In genomic region chr3:167684389-167684993, GRCh38 we compare ENCODE assay signal across 9 cellular contexts. TPM values are rescaled to one million over a fixed set of nuclear protein-coding genes. Genes with fewer than 3 reads are reported as not detected.
DNase-seq lines count a peak whose midpoint lies in the region; ATAC-seq and TF ChIP-seq lines count a peak whose summit lies in the region.
"Had no signal": no experiment of that assay in that cellular context is flagged by ENCODE, and none has a peak within 500 bp of the region (broad histone marks: within the 10 kb centered on the region; RNA-seq: fewer than 3 reads in every experiment).

No MANE protein-coding gene starts in this region.

- peaks cover 7% of the 10 kb centered on the region for H3K4me1 Mint-ChIP-seq in activated CD4-positive, alpha-beta T cell treated with anti-CD3 and anti-CD28 coated beads, Interleukin-2, amount 10 ng/mL, durations not matched to agents 24 days and 14 days

- no peaks in the 10 kb centered on the region for H3K27me3 Mint-ChIP-seq in activated CD4-positive, alpha-beta T cell treated with anti-CD3 and anti-CD28 coated beads, Interleukin-2, amount 10 ng/mL, durations not matched to agents 24 days and 14 days
- H3K27me3 Mint-ChIP-seq: dendritic cell treated with granulocyte-macrophage colony-stimulating factor and Interleukin-4, amounts not matched to agents 40 ng/mL and 50 ng/mL, for 4 days had no signal

- TF ChIP-seq CTCF in fibroblast of pulmonary artery (IDR thresholded peaks at IDR 0.05; ENCODE audit: low read length, missing control alignments) (peak; percentile 62), osteoblast (IDR thresholded peaks at IDR 0.05; ENCODE audit: extremely low read depth, low read depth, low read length) (peak; percentile 68)

- H3K36me3 Mint-ChIP-seq in activated CD4-positive, alpha-beta T cell treated with anti-CD3 and anti-CD28 coated beads, Interleukin-2, amount 10 ng/mL, durations not matched to agents 24 days and 14 days (ENCODE audit: low read depth): peaks cover 22% of the 10 kb centered on the region

- no peaks in the 10 kb centered on the region for H4K20me1 ChIP-seq in osteoblast (ENCODE audit: insufficient read depth, low read length)

- intact Hi-C loops in activated CD4-positive, alpha-beta T cell treated with anti-CD3 and anti-CD28 coated beads, Interleukin-2, amount 10 ng/mL, durations not matched to agents 24 days and 14 days (cut with micrococcal nuclease): loop anchor here (2.0 kb wide), 1 partner anchor 304 kb away; the partner anchor contains the start of gene ZBBX

- no peak overlapping the region for H3K27ac ChIP-seq in osteoblast (ENCODE audit: low read depth, low read length)

- DNase-seq in D341Med (ENCODE audit: low spot score) (peak; percentile 53), NCI-H460 (ENCODE audit: extremely low read depth, low read depth) (peak; percentile 61), fibroblast of pulmonary artery (ENCODE audit: low read depth) (peak; percentile 78), osteoblast (ENCODE audit: insufficient read length, low spot score, missing footprints) (peak; percentile 19)
- peak; percentile 87 for DNase-seq in activated CD4-positive, alpha-beta T cell treated with anti-CD3 and anti-CD28 coated beads, Interleukin-2, amount 10 ng/mL, durations not matched to agents 24 days and 14 days
- DNase-seq in activated effector memory CD4-positive, alpha-beta T cell treated with Interleukin-2 at 50 U/mL for 16 hours: no peak

- H3K4me1 ChIP-seq in osteoblast (ENCODE audit: insufficient read depth, low read length): no peaks in the 10 kb centered on the region

- no peak overlapping the region for H3K4me2 ChIP-seq in osteoblast (ENCODE audit: insufficient read depth, low read length)

- H3K4me3 Mint-ChIP-seq in activated CD4-positive, alpha-beta T cell treated with anti-CD3 and anti-CD28 coated beads, Interleukin-2, amount 10 ng/mL, durations not matched to agents 24 days and 14 days: no peak overlapping the region
- H3K4me3 Mint-ChIP-seq: dendritic cell treated with granulocyte-macrophage colony-stimulating factor and Interleukin-4, amounts not matched to agents 40 ng/mL and 50 ng/mL, for 4 days had no signal

- H3K4me3 ChIP-seq in fibroblast of pulmonary artery (replicated peaks; ENCODE audit: low read depth, low read length) (no peak overlapping the region), osteoblast (ENCODE audit: insufficient read depth, low read length) (no peak overlapping the region)

- peaks cover 3% of the 10 kb centered on the region for H3K36me3 ChIP-seq in osteoblast (ENCODE audit: insufficient read depth, low read length)

- no peak overlapping the region for H3K27ac Mint-ChIP-seq in activated CD4-positive, alpha-beta T cell treated with anti-CD3 and anti-CD28 coated beads, Interleukin-2, amount 10 ng/mL, durations not matched to agents 24 days and 14 days
- H3K27ac Mint-ChIP-seq: dendritic cell treated with granulocyte-macrophage colony-stimulating factor and Interleukin-4, amounts not matched to agents 40 ng/mL and 50 ng/mL, for 4 days had no signal

- no peak overlapping the region for H2AFZ ChIP-seq in osteoblast (ENCODE audit: low read length)

- no peaks in the 10 kb centered on the region for H3K27me3 ChIP-seq in osteoblast (ENCODE audit: insufficient read depth, low read length)

- H3K79me2 ChIP-seq in osteoblast (ENCODE audit: insufficient read depth, low read length): no peaks in the 10 kb centered on the region

- no peaks in the 10 kb centered on the region for H3K9me3 Mint-ChIP-seq in activated CD4-positive, alpha-beta T cell treated with anti-CD3 and anti-CD28 coated beads, Interleukin-2, amount 10 ng/mL, durations not matched to agents 24 days and 14 days
- H3K9me3 Mint-ChIP-seq: dendritic cell treated with granulocyte-macrophage colony-stimulating factor and Interleukin-4, amounts not matched to agents 40 ng/mL and 50 ng/mL, for 4 days had no signal

- peak; percentile 83 for ATAC-seq in GM19035 (IDR thresholded peaks at IDR 0.05; ENCODE audit: unreplicated experiment)
- ATAC-seq in HG03175 (IDR thresholded peaks at IDR 0.05; ENCODE audit: unreplicated experiment): peak; percentile 86

- no peaks in the 10 kb centered on the region for H3K9me3 ChIP-seq in osteoblast (ENCODE audit: low read depth, low read length)

RNA-seq across cellular contexts. Expression of gene WDR49, which starts 30.7 kb away (rescaled TPM):
- 0.10 TPM in 1 of 2 replicates, not detected in the other for total RNA-seq in NCI-H460 (2014; rRNA removed; shearing (Covaris generic))
- not detected in 2 replicates for polyA plus RNA-seq in NCI-H460 (2014; cell fraction: nucleus; rRNA removed)
- 0.09 and 0.12 TPM in 2 replicates for total RNA-seq in activated CD4-positive, alpha-beta T cell treated with anti-CD3 and anti-CD28 coated beads, Interleukin-2, amount 10 ng/mL, durations not matched to agents 24 days and 14 days
- total RNA-seq in osteoblast: under 0.01 TPM in 1 of 2 replicates, not detected in the other

RNA-seq across cellular contexts. Expression of gene PDCD10, which starts 50.2 kb away (rescaled TPM):
- total RNA-seq in NCI-H460 (2014; rRNA removed; shearing (Covaris generic)): 70.4 and 73.0 TPM in 2 replicates
- polyA plus RNA-seq in NCI-H460 (2014; cell fraction: nucleus; rRNA removed): 30.5 and 49.4 TPM in 2 replicates
- total RNA-seq in activated CD4-positive, alpha-beta T cell treated with anti-CD3 and anti-CD28 coated beads, Interleukin-2, amount 10 ng/mL, durations not matched to agents 24 days and 14 days: 73.9 and 76.1 TPM in 2 replicates
- total RNA-seq in osteoblast: 44.9 and 56.9 TPM in 2 replicates

RNA-seq across cellular contexts. Expression of gene SERPINI1, which starts 51.0 kb away (rescaled TPM):
- 1.1 and 1.5 TPM in 2 replicates for total RNA-seq in NCI-H460 (2014; rRNA removed; shearing (Covaris generic))
- polyA plus RNA-seq in NCI-H460 (2014; cell fraction: nucleus; rRNA removed): 0.05 and 2.9 TPM in 2 replicates
- 0.49 and 0.57 TPM in 2 replicates for total RNA-seq in activated CD4-positive, alpha-beta T cell treated with anti-CD3 and anti-CD28 coated beads, Interleukin-2, amount 10 ng/mL, durations not matched to agents 24 days and 14 days
- 1.4 and 2.7 TPM in 2 replicates for total RNA-seq in osteoblast
